In the genomic region with DNA sequence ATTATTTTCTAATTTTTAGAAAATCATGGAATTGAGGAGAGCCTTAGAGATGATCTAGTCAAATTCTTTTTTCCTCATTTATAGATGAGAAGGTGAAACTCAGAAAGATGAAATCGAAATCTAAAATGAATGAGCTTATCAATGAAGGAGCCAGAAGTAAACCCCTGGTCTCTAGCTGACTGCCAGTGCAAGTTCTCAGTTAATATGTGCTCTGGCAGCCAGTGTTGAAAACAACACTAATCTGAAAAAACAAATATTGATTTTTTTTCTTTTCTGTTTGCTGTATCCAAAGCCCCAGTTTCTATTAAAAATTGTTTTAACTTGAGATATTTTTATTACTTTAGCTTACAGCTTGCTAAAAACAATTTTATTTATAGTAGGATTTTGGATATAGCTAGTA, we compare ENCODE assay signal across 19 cellular contexts. TPM values are rescaled to one million over a fixed set of nuclear protein-coding genes. Genes with fewer than 3 reads are reported as not detected.
DNase-seq lines count a peak whose midpoint lies in the region; ATAC-seq, FAIRE-seq and TF ChIP-seq lines count a peak whose summit lies in the region.
"Had no signal": no experiment of that assay in that cellular context is flagged by ENCODE, and none has a peak within 500 bp of the region (broad histone marks: within the 10 kb centered on the region; RNA-seq: fewer than 3 reads in every experiment).

No MANE protein-coding gene starts in this region.

- WGBS in pancreas, 2 donors = 6 to 9% methylated on average over 1 of the region's 1 CpG

- H3K9me3 ChIP-seq in pancreas = no peaks in the 10 kb centered on the region
- H3K9me3 ChIP-seq: A549, BE2C had no signal

- no peaks in the 10 kb centered on the region for H3K36me3 ChIP-seq in pancreas
- H3K36me3 ChIP-seq: BE2C had no signal

- H3K4me1 ChIP-seq in pancreas = peaks cover 20 to 73% (median 50%) of the 10 kb centered on the region in 3 donors
- H3K4me1 ChIP-seq: A549, BE2C had no signal

- peak overlapping the region in 2 of 4 donors; percentile 4 to 38 for H3K27ac ChIP-seq in pancreas
- H3K27ac ChIP-seq: A549 had no signal

- peak; percentile 68 to 78 (median 68) for ATAC-seq in pancreas
- ATAC-seq: A549; CD8-positive, alpha-beta T cell; HCT116 had no signal

- H3K4me3 ChIP-seq in pancreas = no peak overlapping the region
- H3K4me3 ChIP-seq: A549 had no signal

- intact Hi-C loops in pancreas (cut with DNase I) = loop anchor here in 1 of 3 donors (10.0 kb wide), 1 partner anchor 75 kb away; the partner anchor contains the start of gene ARFGEF3

- DNase-seq in NCI-H2171 treated with DMSO at 0.1 percent for 48 hours (lab: John Stamatoyannopoulos, UW) = peak; percentile 23
- no peak for DNase-seq in NCI-H2171 (lab: John Stamatoyannopoulos, UW)
- DNase-seq in NCI-H146 treated with DMSO at 0.1 percent for 48 hours (lab: John Stamatoyannopoulos, UW; ENCODE audit: unreplicated experiment) = peak; percentile 23
- peak in 1 of 6 donors; percentile 39 for DNase-seq in pancreas
- no peak for DNase-seq in Kasumi-1 (lab: John Stamatoyannopoulos, UW)
- no peak for DNase-seq in NCI-H1417 treated with DMSO at 0.1 percent for 48 hours (lab: John Stamatoyannopoulos, UW)
- DNase-seq: BE2C; CD8-positive, alpha-beta T cell; COR-L47; DMS153; GF-D8; IMR-90 had no signal

- no peaks in the 10 kb centered on the region for H3K27me3 ChIP-seq in pancreas

- peak; percentile 97 for FAIRE-seq in islet of Langerhans (lab: Jason Lieb, UNC)
- no peak for FAIRE-seq in pancreas (lab: Jason Lieb, UNC)
- FAIRE-seq: A549, D721Med, H1 had no signal

- TF ChIP-seq CTCF in pancreas (IDR thresholded peaks at IDR 0.05) = no peak

RNA-seq across cellular contexts. Expression of gene PBOV1, which starts 21.5 kb away (rescaled TPM):
- not detected for total RNA-seq in pancreas
- polyA plus RNA-seq in pancreas = not detected
- total RNA-seq: CD8-positive, alpha-beta T cell; H1; IMR-90 had no signal
- polyA plus RNA-seq: A549, AG04450, CD14-positive monocyte, H1, IMR-90 had no signal

Comparison
In these comparisons a context has a peak if more than half of its experiments do, and no peak if none do; other contexts are left out.
1. DNase-seq: peak in NCI-H2171 treated with DMSO at 0.1 percent for 48 hours (single experiment) and NCI-H146 treated with DMSO at 0.1 percent for 48 hours (single experiment); none in NCI-H2171 (single experiment), Kasumi-1 (0 of 2) and NCI-H1417 treated with DMSO at 0.1 percent for 48 hours (single experiment).